10 cellular contexts compared by ENCODE assay signal in genomic region chr12:11767029-11767724, GRCh38.
DNase-seq lines count a peak whose midpoint lies in the region; ATAC-seq, FAIRE-seq and TF ChIP-seq lines count a peak whose summit lies in the region.
"Had no signal": no experiment of that assay in that cellular context is flagged by ENCODE, and none has a peak within 500 bp of the region (broad histone marks: within the 10 kb centered on the region; RNA-seq: fewer than 3 reads in every experiment).

No MANE protein-coding gene starts in this region.

- H3K4me2 ChIP-seq in HepG2 (ENCODE audit: low read depth, low read length) = no peak overlapping the region

- H3K36me3 ChIP-seq in HepG2 (replicated peaks in 1 of 2; ENCODE audit: control insufficient read depth in 1 of 2, insufficient read depth in 2 of 2, low read length in 2 of 2) = no peaks in the 10 kb centered on the region
- H3K36me3 ChIP-seq: HAP-1 had no signal

- CTCF ChIA-PET in HepG2 (lab: Yijun Ruan, JAX; ENCODE audit: low intra/inter-chr PET ratio, low total read pairs) = no interaction called here

- intact Hi-C loops in HepG2 (cut with micrococcal nuclease; ENCODE audit: unreplicated experiment) = no loop called here

- no peak for TF ChIP-seq RAD21 in HepG2 (CRISPR knock-in tag; IDR thresholded peaks at IDR 0.05)

- BruUV-seq in HepG2 (replicated peaks; lab: Mats Ljungman, UMichigan) = no TSS peak

- no peaks in the 10 kb centered on the region for H3K9me3 Mint-ChIP-seq in activated T-cell treated with anti-CD3 and anti-CD28 coated beads, Interleukin-2, amount 50 U/mL, for 24 hours
- no peaks in the 10 kb centered on the region for H3K9me3 Mint-ChIP-seq in activated T-helper 17 cell treated with anti-CD3 and anti-CD28 coated beads, Interleukin-2, amount 50 U/mL, for 72 hours

- no peak for TF ChIP-seq EP300 in HepG2 (IDR thresholded peaks at IDR 0.05; ENCODE audit: low read depth in 2 of 2, low read length in 2 of 2)
- no peak for TF ChIP-seq EP300 in HepG2 (CRISPR knock-in tag; IDR thresholded peaks at IDR 0.05; ENCODE audit: borderline replicate concordance)

- no peaks in the 10 kb centered on the region for H3K27me3 ChIP-seq in HepG2 (ENCODE audit: control insufficient read depth in 1 of 2, insufficient read depth in 2 of 2, low read length in 2 of 2)

- in situ Hi-C loops in HepG2 (cut with HindIII; ENCODE audit: extremely low pct_ligation_motif_present, low pct_unique_long_range_greater_than_20kb) = no loop called here

- H3K9me3 ChIP-seq in HepG2 (ENCODE audit: low read length) = no peaks in the 10 kb centered on the region
- H3K9me3 ChIP-seq: HAP-1 had no signal

- 65% methylated on average over 4 of the region's 4 CpGs for WGBS in HepG2 (ENCODE audit: low lambda C conversion rate)

- no peak for FAIRE-seq in HepG2 (lab: Jason Lieb, UNC)
- FAIRE-seq: G401.6 had no signal

- no peak for ATAC-seq in activated T-helper 17 cell treated with anti-CD3 and anti-CD28 coated beads, Interleukin-2, amount 50 U/mL, for 72 hours (replicated peaks)
- peak; percentile 43; the same call in 2 of the 3 replicates for ATAC-seq in HepG2
- ATAC-seq in HG02973 (IDR thresholded peaks at IDR 0.05; ENCODE audit: unreplicated experiment) = no peak
- ATAC-seq in GM18861 (IDR thresholded peaks at IDR 0.05; ENCODE audit: unreplicated experiment) = no peak

- H2AFZ ChIP-seq in HepG2 (ENCODE audit: low read length) = no peak overlapping the region

- no peaks in the 10 kb centered on the region for H3K27me3 Mint-ChIP-seq in activated T-cell treated with anti-CD3 and anti-CD28 coated beads, Interleukin-2, amount 50 U/mL, for 24 hours
- H3K27me3 Mint-ChIP-seq in activated T-helper 17 cell treated with anti-CD3 and anti-CD28 coated beads, Interleukin-2, amount 50 U/mL, for 72 hours = no peaks in the 10 kb centered on the region

- peaks cover 35% of the 10 kb centered on the region for H3K4me1 ChIP-seq in HepG2 (ENCODE audit: insufficient read depth, low read length)

- peak overlapping the region; percentile 60 for H3K4me3 Mint-ChIP-seq in activated T-cell treated with anti-CD3 and anti-CD28 coated beads, Interleukin-2, amount 50 U/mL, for 24 hours
- peak overlapping the region; percentile 76 for H3K4me3 Mint-ChIP-seq in activated T-helper 17 cell treated with anti-CD3 and anti-CD28 coated beads, Interleukin-2, amount 50 U/mL, for 72 hours

- no peak for TF ChIP-seq CTCF in HepG2 (CRISPR knock-in tag; IDR thresholded peaks at IDR 0.05)

- H3K36me3 Mint-ChIP-seq in activated T-cell treated with anti-CD3 and anti-CD28 coated beads, Interleukin-2, amount 50 U/mL, for 24 hours (ENCODE audit: low read depth) = peaks cover 68% of the 10 kb centered on the region
- peaks cover 65% of the 10 kb centered on the region for H3K36me3 Mint-ChIP-seq in activated T-helper 17 cell treated with anti-CD3 and anti-CD28 coated beads, Interleukin-2, amount 50 U/mL, for 72 hours (ENCODE audit: low read depth)

- TF ChIP-seq POLR2A in HepG2 (IDR thresholded peaks at IDR 0.05; ENCODE audit: insufficient read depth in 1 of 2, low read depth in 2 of 2, low read length in 2 of 2) = no peak

- POLR2A ChIA-PET in HepG2 (lab: Yijun Ruan, JAX) = no interaction called here

- peaks cover 100% of the 10 kb centered on the region for H3K4me1 Mint-ChIP-seq in activated T-cell treated with anti-CD3 and anti-CD28 coated beads, Interleukin-2, amount 50 U/mL, for 24 hours (ENCODE audit: low read depth)
- peaks cover 66% of the 10 kb centered on the region for H3K4me1 Mint-ChIP-seq in activated T-helper 17 cell treated with anti-CD3 and anti-CD28 coated beads, Interleukin-2, amount 50 U/mL, for 72 hours

- no peak overlapping the region for H3K9ac ChIP-seq in HepG2 (ENCODE audit: insufficient read depth, low read depth, low read length)

- peak overlapping the region; percentile 94 for H3K27ac Mint-ChIP-seq in activated T-cell treated with anti-CD3 and anti-CD28 coated beads, Interleukin-2, amount 50 U/mL, for 24 hours
- H3K27ac Mint-ChIP-seq in activated T-helper 17 cell treated with anti-CD3 and anti-CD28 coated beads, Interleukin-2, amount 50 U/mL, for 72 hours = peak overlapping the region; percentile 91

- DNase-seq in activated T-cell treated with anti-CD3 and anti-CD28 coated beads, Interleukin-2, amount 50 U/mL, for 24 hours = no peak
- no peak for DNase-seq in activated T-cell treated with anti-CD3 and anti-CD28 coated beads, Interleukin-2, amount 50 U/mL, for 48 hours
- DNase-seq in HepG2 (ENCODE audit: low spot score) (no peak), DMS79 treated with DMSO at 0.1 percent for 48 hours (lab: John Stamatoyannopoulos, UW) (no peak)

- no peak overlapping the region for H3K27ac ChIP-seq in HepG2 (ENCODE audit: extremely low read length, insufficient read depth, low read length)
- peak overlapping the region; percentile 22 for H3K27ac ChIP-seq in temporal lobe (ENCODE audit: low read depth, low read length)

- H4K20me1 ChIP-seq in HepG2 (ENCODE audit: insufficient read depth, low read length) = no peaks in the 10 kb centered on the region

- no peaks in the 10 kb centered on the region for H3K79me2 ChIP-seq in HepG2 (ENCODE audit: insufficient read depth, low read length)

- no peak overlapping the region for H3K4me3 ChIP-seq in HepG2 (replicated peaks in 1 of 3; ENCODE audit: insufficient read depth in 1 of 3, low read depth in 2 of 3, low read length in 3 of 3)
- H3K4me3 ChIP-seq: HAP-1 had no signal

TF ChIP-seq in HepG2, 621 proteins besides CTCF, POLR2A, EP300 and RAD21:
- 0 out of 2 replicates have a peak, but pooled peaks have one; percentile 55 for TF ChIP-seq KDM1A (CRISPR knock-in tag; IDR thresholded peaks at IDR 0.05)
- peak; percentile 35; the same call in 1 of the 2 replicates for TF ChIP-seq HNF4A (CRISPR knock-in tag; IDR thresholded peaks at IDR 0.05)
- 0 out of 2 replicates have a peak, but pooled peaks have one; percentile 21 for TF ChIP-seq ZMYM2 (CRISPR knock-in tag; IDR thresholded peaks at IDR 0.05)
- no peak for TF ChIP-seq GMEB2 (CRISPR knock-in tag; IDR thresholded peaks at IDR 0.05; ENCODE audit: low read depth)
- 0 out of 2 replicates have a peak, but pooled peaks have one; percentile 20 for TF ChIP-seq PAXIP1 (CRISPR knock-in tag; conservative IDR thresholded peaks at IDR 0.05)
- TF ChIP-seq CHD4 (IDR thresholded peaks at IDR 0.05; ENCODE audit: borderline replicate concordance, low read length) = peak; percentile 98; the same call in 1 of the 2 replicates
- no peak for TF ChIP-seq CREM (IDR thresholded peaks at IDR 0.05)
- TF ChIP-seq CREM (CRISPR knock-in tag; IDR thresholded peaks at IDR 0.05) = no peak
- TF ChIP-seq ZNF629 (CRISPR knock-in tag; conservative IDR thresholded peaks at IDR 0.05) = peak; percentile 94
- no peak for TF ChIP-seq ELF1 (CRISPR knock-in tag; IDR thresholded peaks at IDR 0.05)
- peak; percentile 63; the same call in 1 of the 2 replicates for TF ChIP-seq ZMYM3 (CRISPR knock-in tag; IDR thresholded peaks at IDR 0.05)
